In the genomic region with DNA sequence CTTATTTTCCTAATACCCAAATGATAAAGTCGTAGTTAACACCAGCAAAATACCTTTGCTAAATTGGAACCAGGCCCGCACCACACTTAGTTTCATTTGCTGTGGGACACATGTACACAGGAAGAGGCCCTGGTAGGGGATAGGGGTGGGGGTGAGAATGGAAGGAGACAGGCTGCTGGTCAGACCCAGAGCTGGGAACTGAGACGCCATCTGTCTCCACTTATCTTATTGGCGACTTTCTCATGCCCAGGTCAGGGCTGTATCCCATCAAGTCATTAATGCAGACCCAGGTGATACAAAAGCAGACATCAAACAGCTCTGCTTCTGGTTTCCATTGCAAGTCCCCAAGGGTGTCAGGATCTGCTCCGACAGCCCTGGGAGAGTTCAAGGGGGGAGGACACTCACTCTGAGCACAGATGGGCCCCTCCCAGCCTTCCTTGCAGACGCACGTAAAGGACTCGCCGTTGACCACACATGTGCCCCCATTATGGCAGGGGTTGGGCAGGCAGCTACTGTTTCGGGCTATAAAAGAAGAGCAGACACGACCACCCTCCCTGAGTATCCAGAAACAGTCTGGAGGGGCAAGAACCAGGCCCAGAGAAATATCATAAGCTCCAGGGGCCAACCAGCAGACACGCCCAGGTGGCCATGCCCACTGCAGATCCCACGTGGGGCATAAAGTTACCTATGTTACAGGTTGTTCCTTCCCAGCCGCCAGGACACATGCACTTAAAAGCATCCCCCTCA, we compare ENCODE assay signal across 13 cellular contexts. TPM values are rescaled to one million over a fixed set of nuclear protein-coding genes. Genes with fewer than 3 reads are reported as not detected.
A peak's percentile ranks its signal among the peaks of the same experiment; 100 is the strongest.
DNase-seq lines count a peak whose midpoint lies in the region; ATAC-seq, FAIRE-seq and TF ChIP-seq lines count a peak whose summit lies in the region.
"Had no signal": no experiment of that assay in that cellular context is flagged by ENCODE, and none has a peak within 500 bp of the region (broad histone marks: within the 10 kb centered on the region; RNA-seq: fewer than 3 reads in every experiment).

No MANE protein-coding gene starts in this region.

- peaks cover 16 to 23% (median 17%) of the 10 kb centered on the region in 3 donors for H3K4me1 ChIP-seq in skeletal muscle tissue (ENCODE audit: control insufficient read depth in 3 of 3, insufficient read depth in 3 of 3, low read length in 3 of 3)

- no peaks in the 10 kb centered on the region for H3K27me3 ChIP-seq in skeletal muscle tissue (ENCODE audit: control insufficient read depth in 3 of 3, insufficient read depth in 3 of 3, low read length in 3 of 3)

- H3K36me3 ChIP-seq in skeletal muscle tissue (ENCODE audit: control insufficient read depth in 3 of 3, insufficient read depth in 3 of 3, low read length in 3 of 3), result peaks cover 69 to 93% (median 73%) of the 10 kb centered on the region in 3 donors

- H3K4me3 ChIP-seq in skeletal muscle tissue (ENCODE audit: low read length in 3 of 3), result no peak overlapping the region

- TF ChIP-seq POLR2A in GM12892 (IDR thresholded peaks at IDR 0.05; ENCODE audit: low read depth, low read length), result no peak

- ATAC-seq in HG02678 (IDR thresholded peaks at IDR 0.05; ENCODE audit: unreplicated experiment) (peak; percentile 51), HG03097 (IDR thresholded peaks at IDR 0.05; ENCODE audit: low FRiP score, unreplicated experiment) (no peak), HG02763 (IDR thresholded peaks at IDR 0.05; ENCODE audit: unreplicated experiment) (no peak)
- ATAC-seq: stimulated activated naive B cell treated with anti-CD40 and anti-IgM and Interleukin-4, amounts not matched to agents 10 μg/mL and 1 μg/mL and 100 μg/mL, for 72 hours had no signal

- H3K9ac ChIP-seq in skeletal muscle tissue (ENCODE audit: low read depth in 1 of 3, low read length in 3 of 3), result no peak overlapping the region

- FAIRE-seq in GM12892 (lab: Jason Lieb, UNC), result no peak
- FAIRE-seq: D721Med, kidney had no signal

- H3K9me3 ChIP-seq in skeletal muscle tissue (ENCODE audit: control insufficient read depth in 3 of 3, low read length in 3 of 3), result no peaks in the 10 kb centered on the region

- peak; percentile 10 for DNase-seq in GM19238 (ENCODE audit: insufficient read length, low spot score)
- DNase-seq in SK-N-DZ (ENCODE audit: low spot score), result peak; percentile 89
- no peak for DNase-seq in GM12892 (ENCODE audit: insufficient read length)
- no peak for DNase-seq in NCI-H2081 treated with DMSO at 0.1 percent for 48 hours (lab: John Stamatoyannopoulos, UW)
- DNase-seq: activated T-cell treated with anti-CD3 and anti-CD28 coated beads for 4 hours; kidney; NCI-H774; stimulated activated naive B cell treated with anti-CD40 and anti-IgM and Interleukin-4, amounts not matched to agents 10 μg/mL and 1 μg/mL and 100 μg/mL, for 72 hours had no signal

- peak overlapping the region; percentile 41 for H3K27ac ChIP-seq in skeletal muscle tissue (ENCODE audit: low read depth, low read length)

RNA-seq across cellular contexts. Expression of a gene that starts 29.2 kb away (rescaled TPM):
- polyA plus RNA-seq in SK-N-DZ (2014; cell fraction: cytosol; rRNA removed), result 2.2 and 4.0 TPM in 2 replicates
- polyA plus RNA-seq in SK-N-DZ (2014; cell fraction: nucleus; rRNA removed), result 3.8 and 7.9 TPM in 2 replicates
- total RNA-seq in skeletal muscle tissue, result 60.5 TPM
- polyA plus RNA-seq in GM12892 (2012; ENCODE audit: missing spikeins), result 0.83 TPM

Comparison
In these comparisons a context has a peak if more than half of its experiments do, and no peak if none do; other contexts are left out.
1. DNase-seq: peak in GM19238 (single experiment) and SK-N-DZ (single experiment); none in GM12892 (single experiment) and NCI-H2081 treated with DMSO at 0.1 percent for 48 hours (single experiment).